Comparison of ENCODE assay signal across 8 cellular contexts in genomic region chr9:113590991-113591898, GRCh38.
DNase-seq lines count a peak whose midpoint lies in the region; ATAC-seq and TF ChIP-seq lines count a peak whose summit lies in the region.

No MANE protein-coding gene starts in this region.

- peak overlapping the region; percentile 60 for H3K27ac Mint-ChIP-seq in activated T-helper 2 cell treated with anti-CD3 and anti-CD28 coated beads, Interferon-gamma antibody, Interleukin-2, Interleukin-4, amounts not matched to agents 10 μg/mL and 5 μg/mL and 100 μg/mL, durations not matched to agents 14 hours and 24 hours and 36 hours
- H3K27ac Mint-ChIP-seq in osteocyte (ENCODE audit: unreplicated experiment) = no peak overlapping the region

- no peaks in the 10 kb centered on the region for H3K27me3 Mint-ChIP-seq in activated T-helper 2 cell treated with anti-CD3 and anti-CD28 coated beads, Interferon-gamma antibody, Interleukin-2, Interleukin-4, amounts not matched to agents 10 μg/mL and 5 μg/mL and 100 μg/mL, durations not matched to agents 14 hours and 24 hours and 36 hours (ENCODE audit: low read depth)
- no peaks in the 10 kb centered on the region for H3K27me3 Mint-ChIP-seq in osteocyte (ENCODE audit: unreplicated experiment)

- no peaks in the 10 kb centered on the region for H3K9me3 Mint-ChIP-seq in activated T-helper 2 cell treated with anti-CD3 and anti-CD28 coated beads, Interferon-gamma antibody, Interleukin-2, Interleukin-4, amounts not matched to agents 10 μg/mL and 5 μg/mL and 100 μg/mL, durations not matched to agents 14 hours and 24 hours and 36 hours
- no peaks in the 10 kb centered on the region for H3K9me3 Mint-ChIP-seq in osteocyte (ENCODE audit: unreplicated experiment)

- peak; percentile 89 for TF ChIP-seq CTCF in C4-2B (conservative IDR thresholded peaks at IDR 0.05)
- TF ChIP-seq CTCF in gastroesophageal sphincter (IDR thresholded peaks at IDR 0.05) = peak in 3 of 4 experiments; percentile 93 to 96 (median 93)
- TF ChIP-seq CTCF in osteocyte (IDR thresholded peaks at IDR 0.05) = peak; percentile 93

- H3K36me3 ChIP-seq in gastroesophageal sphincter (peaks cover 0 to 31% of the 10 kb centered on the region in 2 donors), aorta (ENCODE audit: control insufficient read depth in 1 of 2, insufficient read depth in 2 of 2, low read length in 1 of 2) (no peaks in the 10 kb centered on the region)

- H3K4me3 Mint-ChIP-seq in activated T-helper 2 cell treated with anti-CD3 and anti-CD28 coated beads, Interferon-gamma antibody, Interleukin-2, Interleukin-4, amounts not matched to agents 10 μg/mL and 5 μg/mL and 100 μg/mL, durations not matched to agents 14 hours and 24 hours and 36 hours (ENCODE audit: low read depth) = no peak overlapping the region
- H3K4me3 Mint-ChIP-seq in osteocyte (ENCODE audit: unreplicated experiment) = no peak overlapping the region

- intact Hi-C loops in activated T-helper 2 cell treated with anti-CD3 and anti-CD28 coated beads, Interferon-gamma antibody, Interleukin-2, Interleukin-4, amounts not matched to agents 10 μg/mL and 5 μg/mL and 100 μg/mL, durations not matched to agents 14 hours and 24 hours and 36 hours (cut with micrococcal nuclease) = loop anchor here (1.0 to 2.0 kb wide), 3 partner anchors 11 to 144 kb away; no protein-coding TSS in a partner anchor
- intact Hi-C loops in aorta (cut with DNase I) = loop anchor here (1.0 to 10.0 kb wide), 5 partner anchors 64 to 316 kb away; partner anchors contain the start of genes ALAD (in 1 of the 2), CDC26 (in 1 of the 2) and PRPF4 (in 1 of the 2)

- H3K27ac ChIP-seq in C4-2B = peak overlapping the region; percentile 52
- peak overlapping the region in 3 of 4 donors; percentile 47 to 84 (median 81) for H3K27ac ChIP-seq in gastroesophageal sphincter
- H3K27ac ChIP-seq in aorta (ENCODE audit: low read depth in 1 of 2, low read length in 2 of 2) = peak overlapping the region; percentile 15 to 28

- H3K4me1 Mint-ChIP-seq in activated T-helper 2 cell treated with anti-CD3 and anti-CD28 coated beads, Interferon-gamma antibody, Interleukin-2, Interleukin-4, amounts not matched to agents 10 μg/mL and 5 μg/mL and 100 μg/mL, durations not matched to agents 14 hours and 24 hours and 36 hours (ENCODE audit: low read depth) = peaks cover 44% of the 10 kb centered on the region
- peaks cover 37% of the 10 kb centered on the region for H3K4me1 Mint-ChIP-seq in osteocyte (ENCODE audit: unreplicated experiment)

- no peak for TF ChIP-seq POLR2A in gastroesophageal sphincter (IDR thresholded peaks at IDR 0.05)

- ATAC-seq in GM19035 (IDR thresholded peaks at IDR 0.05; ENCODE audit: unreplicated experiment) (peak; percentile 48), gastroesophageal sphincter (peak; percentile 29), aorta (ENCODE audit: low FRiP score) (peak; percentile 50)

- DNase-seq in HT1080 (ENCODE audit: low read depth) = peak; percentile 81
- peak; percentile 78 for DNase-seq in RKO (ENCODE audit: low spot score)
- DNase-seq in activated T-helper 2 cell treated with anti-CD3 and anti-CD28 coated beads, Interferon-gamma antibody, Interleukin-2, Interleukin-4, amounts not matched to agents 10 μg/mL and 5 μg/mL and 100 μg/mL, durations not matched to agents 14 hours and 24 hours and 36 hours (ENCODE audit: low spot score) = peak; percentile 44
- peak; percentile 93 for DNase-seq in osteocyte (ENCODE audit: extremely low spot score, unreplicated experiment)
- DNase-seq in aorta = peak; percentile 84 to 94

- H3K4me1 ChIP-seq in gastroesophageal sphincter (peaks cover 0 to 93% (median 27%) of the 10 kb centered on the region in 3 donors), aorta (ENCODE audit: control insufficient read depth in 1 of 2, insufficient read depth in 2 of 2, low read length in 2 of 2) (no peaks in the 10 kb centered on the region)

- WGBS in gastroesophageal sphincter (ENCODE audit: low coverage in 1 of 2), 2 donors = 0 to 64% methylated on average over 4 to 7 of the region's 20 CpGs
- WGBS in aorta, 2 donors = 41 to 43% methylated on average over 20 of the region's 20 CpGs

- H3K27me3 ChIP-seq in gastroesophageal sphincter = no peaks in the 10 kb centered on the region
- H3K27me3 ChIP-seq in aorta (ENCODE audit: control insufficient read depth in 1 of 2, insufficient read depth in 2 of 2, low read length in 1 of 2) = no peaks in the 10 kb centered on the region

- TF ChIP-seq EP300 in gastroesophageal sphincter (IDR thresholded peaks at IDR 0.05) = no peak

- H3K4me3 ChIP-seq in gastroesophageal sphincter (no peak overlapping the region), aorta (ENCODE audit: low read length in 2 of 2) (no peak overlapping the region)

- H3K9me3 ChIP-seq in gastroesophageal sphincter = no peaks in the 10 kb centered on the region
- no peaks in the 10 kb centered on the region for H3K9me3 ChIP-seq in aorta (ENCODE audit: control insufficient read depth, low read length)

- H3K36me3 Mint-ChIP-seq in activated T-helper 2 cell treated with anti-CD3 and anti-CD28 coated beads, Interferon-gamma antibody, Interleukin-2, Interleukin-4, amounts not matched to agents 10 μg/mL and 5 μg/mL and 100 μg/mL, durations not matched to agents 14 hours and 24 hours and 36 hours (ENCODE audit: low read depth) = peaks cover 48% of the 10 kb centered on the region
- peaks cover 11% of the 10 kb centered on the region for H3K36me3 Mint-ChIP-seq in osteocyte (ENCODE audit: unreplicated experiment)

Comparison
In these comparisons a context has a peak if more than half of its experiments do, and no peak if none do; other contexts are left out.
1. H3K27ac ChIP-seq: peak in every context shown above with its lines; median percentile 81 in gastroesophageal sphincter; 52 in C4-2B; 22 in aorta.